14 cellular contexts compared by ENCODE assay signal in the genomic region with DNA sequence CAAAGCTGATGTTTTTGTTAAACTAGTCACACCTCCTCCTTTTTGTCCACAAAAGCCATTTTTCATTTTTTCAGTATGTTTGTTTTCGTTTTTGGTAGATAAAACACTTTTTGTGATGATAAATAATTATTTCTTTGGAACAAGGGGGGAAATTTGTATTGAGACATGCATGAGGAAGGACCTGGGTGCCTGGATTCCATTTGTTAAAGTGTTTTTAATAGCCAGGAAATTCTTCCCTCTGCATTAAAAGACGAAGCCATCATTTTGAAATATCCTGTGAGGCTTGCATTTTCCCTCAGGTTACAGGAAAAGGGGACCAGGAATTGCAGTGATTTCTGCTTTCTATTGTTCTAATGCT. TPM values are rescaled to one million over a fixed set of nuclear protein-coding genes. Genes with fewer than 3 reads are reported as not detected.
DNase-seq lines count a peak whose midpoint lies in the region; ATAC-seq and TF ChIP-seq lines count a peak whose summit lies in the region.
"Had no signal": no experiment of that assay in that cellular context is flagged by ENCODE, and none has a peak within 500 bp of the region (broad histone marks: within the 10 kb centered on the region; RNA-seq: fewer than 3 reads in every experiment).

No MANE protein-coding gene starts in this region.

- H3K9me3 ChIP-seq in CD8-positive, alpha-beta memory T cell (ENCODE audit: low read length): no peaks in the 10 kb centered on the region
- H3K9me3 ChIP-seq in upper lobe of left lung: no peaks in the 10 kb centered on the region
- H3K9me3 ChIP-seq: adrenal gland, esophagus muscularis mucosa had no signal

- TF ChIP-seq CTCF in VCaP (conservative IDR thresholded peaks at IDR 0.05) (peak; percentile 46), upper lobe of left lung (IDR thresholded peaks at IDR 0.05) (no peak)

- no peaks in the 10 kb centered on the region for H3K27me3 ChIP-seq in CD8-positive, alpha-beta memory T cell (ENCODE audit: insufficient read depth, low read length, poor library complexity, severe bottlenecking)
- H3K27me3 ChIP-seq in upper lobe of left lung: no peaks in the 10 kb centered on the region
- H3K27me3 ChIP-seq: adrenal gland, esophagus muscularis mucosa had no signal

- peak overlapping the region in 2 of 8 donors; percentile 3 to 89 for H3K27ac Mint-ChIP-seq in CD8-positive, alpha-beta memory T cell
- H3K27ac Mint-ChIP-seq in natural killer cell treated with Interleukin-12 subunit alpha and Interleukin-12 subunit beta and Interleukin-15 and Interleukin-18, amount 100 ng/mL, for 72 hours: peak overlapping the region in 1 of 2 donors; percentile 56
- H3K27ac Mint-ChIP-seq: progenitor cell of endocrine pancreas had no signal

- H3K4me1 Mint-ChIP-seq in CD8-positive, alpha-beta memory T cell: peaks cover 31 to 41% (median 39%) of the 10 kb centered on the region in 3 donors
- H3K4me1 Mint-ChIP-seq in natural killer cell treated with Interleukin-12 subunit alpha and Interleukin-12 subunit beta and Interleukin-15 and Interleukin-18, amount 100 ng/mL, for 72 hours (ENCODE audit: low read depth in 2 of 2): peaks cover 36 to 42% of the 10 kb centered on the region in 2 donors

- no peak for TF ChIP-seq EP300 in upper lobe of left lung (IDR thresholded peaks at IDR 0.05)

- peaks cover 30% of the 10 kb centered on the region for H3K4me1 ChIP-seq in CD8-positive, alpha-beta memory T cell (ENCODE audit: insufficient read depth, low read length)
- peaks cover 26 to 40% (median 35%) of the 10 kb centered on the region in 4 donors for H3K4me1 ChIP-seq in upper lobe of left lung

- no peaks in the 10 kb centered on the region for H3K9me3 Mint-ChIP-seq in CD8-positive, alpha-beta memory T cell
- no peaks in the 10 kb centered on the region for H3K9me3 Mint-ChIP-seq in natural killer cell treated with Interleukin-12 subunit alpha and Interleukin-12 subunit beta and Interleukin-15 and Interleukin-18, amount 100 ng/mL, for 72 hours

- WGBS in upper lobe of left lung, 2 donors: 2% methylated on average over 2 of the region's 2 CpGs

- H3K36me3 ChIP-seq in CD8-positive, alpha-beta memory T cell (ENCODE audit: insufficient read depth, low read length): no peaks in the 10 kb centered on the region
- no peaks in the 10 kb centered on the region for H3K36me3 ChIP-seq in upper lobe of left lung
- H3K36me3 ChIP-seq: adrenal gland, esophagus muscularis mucosa had no signal

- no peaks in the 10 kb centered on the region for H3K36me3 Mint-ChIP-seq in CD8-positive, alpha-beta memory T cell
- H3K36me3 Mint-ChIP-seq in natural killer cell treated with Interleukin-12 subunit alpha and Interleukin-12 subunit beta and Interleukin-15 and Interleukin-18, amount 100 ng/mL, for 72 hours: no peaks in the 10 kb centered on the region

- CTCF ChIA-PET in CD8-positive, alpha-beta memory T cell (lab: Charles Lee): interaction anchor here (1.0 to 4.5 kb wide), 34 partner anchors 8 to 1241 kb away, joined by 3 to 38 read pairs (median 5); a partner anchor contains a TSS

- peaks cover 0 to 8% of the 10 kb centered on the region in 2 donors for H3K27me3 Mint-ChIP-seq in CD8-positive, alpha-beta memory T cell
- H3K27me3 Mint-ChIP-seq in natural killer cell treated with Interleukin-12 subunit alpha and Interleukin-12 subunit beta and Interleukin-15 and Interleukin-18, amount 100 ng/mL, for 72 hours: peaks cover 14 to 19% of the 10 kb centered on the region in 2 donors

- H3K27ac ChIP-seq in CD8-positive, alpha-beta memory T cell (ENCODE audit: low read depth, low read length): no peak overlapping the region
- H3K27ac ChIP-seq in VCaP: peak overlapping the region; percentile 11; the same call in 1 of the 2 replicates
- peak overlapping the region in 1 of 4 donors; percentile 26 for H3K27ac ChIP-seq in upper lobe of left lung

- H3K4me3 ChIP-seq in CD8-positive, alpha-beta memory T cell (ENCODE audit: low read length): peak overlapping the region; percentile 31
- H3K4me3 ChIP-seq in upper lobe of left lung: no peak overlapping the region
- H3K4me3 ChIP-seq: adrenal gland, K562 had no signal

- peak overlapping the region in 1 of 7 donors; percentile 74 for H3K4me3 Mint-ChIP-seq in CD8-positive, alpha-beta memory T cell
- H3K4me3 Mint-ChIP-seq in natural killer cell treated with Interleukin-12 subunit alpha and Interleukin-12 subunit beta and Interleukin-15 and Interleukin-18, amount 100 ng/mL, for 72 hours: peak overlapping the region; percentile 30

- no peak for ATAC-seq in natural killer cell treated with Interleukin-12 subunit alpha and Interleukin-12 subunit beta and Interleukin-15 and Interleukin-18, amount 100 ng/mL, for 72 hours
- ATAC-seq in upper lobe of left lung (ENCODE audit: low FRiP score in 2 of 2) (no peak), GM18867 (IDR thresholded peaks at IDR 0.05; ENCODE audit: unreplicated experiment) (no peak)

- TF ChIP-seq POLR2A in upper lobe of left lung (IDR thresholded peaks at IDR 0.05): no peak

- DNase-seq in NCI-H2227 (lab: John Stamatoyannopoulos, UW; ENCODE audit: unreplicated experiment) (peak; percentile 33), NCI-H2227 treated with DMSO at 0.1 percent for 48 hours (lab: John Stamatoyannopoulos, UW) (no peak), upper lobe of left lung (no peak), cerebellum (ENCODE audit: low spot score) (no peak)
- no peak for DNase-seq in CD8-positive, alpha-beta memory T cell
- no peak for DNase-seq in natural killer cell treated with Interleukin-12 subunit alpha and Interleukin-12 subunit beta and Interleukin-15 and Interleukin-18, amount 100 ng/mL, for 72 hours (ENCODE audit: low spot score)

- POLR2A ChIA-PET in CD8-positive, alpha-beta memory T cell (lab: Charles Lee): interaction anchor here (0.6 to 1.1 kb wide), 3 partner anchors 331 to 591 kb away, joined by 3 to 4 read pairs (median 3); a partner anchor contains a TSS

RNA-seq across cellular contexts. Expression of a gene that starts 52.1 kb away (rescaled TPM):
- total RNA-seq in CD8-positive, alpha-beta memory T cell: 10 to 100 TPM; 37.7 to 39.0 TPM
- polyA plus RNA-seq in CD8-positive, alpha-beta memory T cell: 3.5 TPM
- 10 to 100 TPM; 13.7 to 54.8 TPM for total RNA-seq in natural killer cell treated with Interleukin-12 subunit alpha and Interleukin-12 subunit beta and Interleukin-15 and Interleukin-18, amount 100 ng/mL, for 72 hours
- total RNA-seq in upper lobe of left lung (1 to 10 TPM in 4 of 6 donors, under 1 TPM in 2; 0.33 to 3.1 (median 1.1) TPM), cerebellum (not detected)
- total RNA-seq: A172, G401, progenitor cell of endocrine pancreas had no signal
